27 cellular contexts compared by ENCODE assay signal in the genomic region with DNA sequence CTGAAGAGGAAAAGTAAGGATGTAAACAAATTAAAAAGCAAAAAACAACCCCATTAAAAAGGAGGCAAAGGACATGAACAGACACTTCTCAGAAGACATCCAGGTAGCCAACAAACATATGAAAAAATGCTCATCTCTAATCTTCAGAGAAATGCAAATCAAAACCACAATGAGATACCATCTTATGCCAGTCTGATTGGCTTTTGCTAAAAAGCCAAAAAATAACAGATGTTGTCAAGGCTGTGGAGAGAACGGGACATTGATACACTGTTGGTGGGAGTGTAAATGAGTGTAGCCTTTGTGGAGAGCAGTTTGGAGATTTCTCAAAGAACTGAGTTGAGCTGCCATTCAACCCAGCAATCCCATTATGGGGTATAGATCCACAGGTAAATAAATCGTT. TPM values are rescaled to one million over a fixed set of nuclear protein-coding genes. Genes with fewer than 3 reads are reported as not detected.
"Had no signal": no experiment of that assay in that cellular context is flagged by ENCODE, and none has a peak within 500 bp of the region (broad histone marks: within the 10 kb centered on the region; RNA-seq: fewer than 3 reads in every experiment).

No MANE protein-coding gene starts in this region.

- H3K4me1 ChIP-seq: colonic mucosa, esophagus squamous epithelium, heart right ventricle, left lung had no signal

- DNase-seq: colonic mucosa; cortex of kidney; effector CD8-positive, alpha-beta T cell; effector memory CD8-positive, alpha-beta T cell; endodermal cell; erythroblast; esophagus squamous epithelium; foreskin fibroblast; foreskin melanocyte; gastrocnemius medialis; glutamatergic neuron; head of caudate nucleus; heart right ventricle; hippocampal formation; left cardiac atrium; left lung; left ventricle myocardium superior; mammary epithelial cell; mesendoderm; midbrain; naive thymus-derived CD4-positive, alpha-beta T cell had no signal

- ATAC-seq: effector memory CD8-positive, alpha-beta T cell; esophagus mucosa; gastrocnemius medialis; heart right ventricle; left cardiac atrium; left lung; left ventricle myocardium superior; naive thymus-derived CD4-positive, alpha-beta T cell had no signal

- H3K27me3 ChIP-seq: colonic mucosa, gastrocnemius medialis had no signal

- H3K27ac ChIP-seq: colonic mucosa, epithelial cell of prostate, esophagus squamous epithelium, gastrocnemius medialis, heart right ventricle, left lung had no signal

- H3K4me3 ChIP-seq: colonic mucosa, esophagus squamous epithelium, gastrocnemius medialis, heart right ventricle, left lung, lung had no signal

- H3K9me3 ChIP-seq: colonic mucosa, gastrocnemius medialis had no signal

- H3K36me3 ChIP-seq: colonic mucosa, gastrocnemius medialis, heart right ventricle, left lung had no signal

- FAIRE-seq: endometrium, islet of Langerhans, keratinocyte had no signal

RNA-seq across cellular contexts. Expression of a gene that starts 18.6 kb away (rescaled TPM):
- polyA plus RNA-seq: naive thymus-derived CD4-positive, alpha-beta T cell had no signal
